ENCODE assay signal across 20 cellular contexts in the genomic region with DNA sequence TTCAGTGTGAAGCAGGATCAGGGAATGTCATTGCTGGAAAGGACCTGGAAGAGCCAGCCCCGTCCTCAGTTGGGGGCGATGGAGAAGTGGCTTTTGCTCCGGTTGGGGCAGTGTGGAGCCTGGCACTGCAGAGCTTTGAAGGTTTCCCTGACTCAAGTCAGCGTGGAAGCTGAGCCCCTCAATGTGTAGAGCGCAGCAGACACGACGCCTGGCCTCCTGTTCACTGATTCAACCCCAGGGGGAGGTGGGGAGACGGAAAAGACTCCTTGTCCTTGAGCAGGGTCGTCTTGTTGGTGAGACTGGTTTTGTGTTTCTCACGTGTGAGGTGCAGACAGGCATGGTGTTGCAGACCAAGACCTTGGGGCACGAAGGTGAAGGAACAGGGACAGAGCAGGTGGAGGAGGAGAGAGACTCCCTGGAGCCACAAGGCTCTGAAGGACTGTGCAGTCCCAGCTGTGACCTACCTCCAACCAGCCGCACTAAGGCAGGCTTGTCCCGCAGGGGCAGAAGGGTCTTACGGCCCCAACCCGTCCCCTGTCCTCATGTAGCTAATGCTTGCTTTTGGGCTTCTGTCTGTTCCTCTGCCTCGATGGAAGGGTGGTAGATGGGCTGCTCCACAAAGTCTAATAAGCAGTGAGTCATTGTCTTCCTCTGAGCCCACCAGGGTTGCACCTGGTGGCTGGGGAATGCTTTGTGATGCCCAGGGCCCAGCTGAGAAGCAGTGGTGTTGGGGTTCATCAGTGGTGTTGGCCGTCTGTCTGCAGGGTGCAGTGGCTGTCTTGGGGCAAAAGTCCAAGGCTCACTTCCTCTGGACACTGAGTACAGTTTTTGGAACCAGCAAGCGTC. TPM values are rescaled to one million over a fixed set of nuclear protein-coding genes. Genes with fewer than 3 reads are reported as not detected.
DNase-seq lines count a peak whose midpoint lies in the region; ATAC-seq, FAIRE-seq and TF ChIP-seq lines count a peak whose summit lies in the region.
"Had no signal": no experiment of that assay in that cellular context is flagged by ENCODE, and none has a peak within 500 bp of the region (broad histone marks: within the 10 kb centered on the region; RNA-seq: fewer than 3 reads in every experiment).

No MANE protein-coding gene starts in this region.

- H3K79me2 ChIP-seq in HepG2 (ENCODE audit: insufficient read depth, low read length): peaks cover under 1% of the 10 kb centered on the region

- H3K36me3 ChIP-seq in HepG2 (replicated peaks in 1 of 2; ENCODE audit: control insufficient read depth in 1 of 2, insufficient read depth in 2 of 2, low read length in 2 of 2): peaks cover 0 to 7% of the 10 kb centered on the region in 2 experiments; a peak in 3 of 5 replicates
- peaks cover 6% of the 10 kb centered on the region for H3K36me3 ChIP-seq in upper lobe of right lung
- H3K36me3 ChIP-seq: suprapubic skin had no signal

- peaks cover 51% of the 10 kb centered on the region for H3K4me1 Mint-ChIP-seq in activated T-helper 17 cell treated with anti-CD3 and anti-CD28 coated beads, Interleukin-2, amount 50 U/mL, for 72 hours
- peaks cover 34% of the 10 kb centered on the region for H3K4me1 Mint-ChIP-seq in activated CD8-positive, alpha-beta memory T cell treated with anti-CD3 and anti-CD28 coated beads, Interleukin-2, amount 10 ng/mL, durations not matched to agents 7 days and 5 days

- 0 out of 6 replicates have a peak overlapping the region, but pooled peaks of 1 of the 3 experiments have one; percentile 0 for H3K4me3 ChIP-seq in HepG2 (replicated peaks in 1 of 3; ENCODE audit: insufficient read depth in 1 of 3, low read depth in 2 of 3, low read length in 3 of 3)
- no peak overlapping the region for H3K4me3 ChIP-seq in upper lobe of right lung
- H3K4me3 ChIP-seq: HAP-1, suprapubic skin had no signal

- no peak overlapping the region for H2AFZ ChIP-seq in HepG2 (ENCODE audit: low read length)

- H3K27me3 Mint-ChIP-seq in activated T-helper 17 cell treated with anti-CD3 and anti-CD28 coated beads, Interleukin-2, amount 50 U/mL, for 72 hours: no peaks in the 10 kb centered on the region
- H3K27me3 Mint-ChIP-seq in activated CD8-positive, alpha-beta memory T cell treated with anti-CD3 and anti-CD28 coated beads, Interleukin-2, amount 10 ng/mL, durations not matched to agents 7 days and 5 days: no peaks in the 10 kb centered on the region

- no peak for TF ChIP-seq RAD21 in HepG2 (CRISPR knock-in tag; IDR thresholded peaks at IDR 0.05)

- peak overlapping the region; percentile 63 for H3K4me2 ChIP-seq in HepG2 (ENCODE audit: low read depth, low read length)

- DNase-seq in cardiac septum (ENCODE audit: low spot score): peak; percentile 65
- DNase-seq in left ventricle myocardium superior: no peak
- DNase-seq in HepG2 (ENCODE audit: low spot score): no peak
- DNase-seq in upper lobe of right lung: peak; percentile 37
- DNase-seq in activated CD8-positive, alpha-beta memory T cell treated with anti-CD3 and anti-CD28 coated beads, Interleukin-2, amount 10 ng/mL, durations not matched to agents 7 days and 5 days: no peak
- no peak for DNase-seq in activated CD8-positive, alpha-beta memory T cell treated with anti-CD3 and anti-CD28 coated beads for 24 hours
- no peak for DNase-seq in G401 (ENCODE audit: low spot score)
- DNase-seq: activated gamma-delta T cell treated with Interleukin-2 at 50 U/mL for 16 hours; brain microvascular endothelial cell; DMS 273 treated with DMSO at 0.1 percent for 48 hours; kidney glomerular epithelial cell; NCI-H1930; NCI-H510A treated with DMSO at 0.1 percent for 48 hours; nucleus accumbens; stimulated activated CD4-positive, alpha-beta T cell treated with anti-CD3 and anti-CD28 coated beads, Interleukin-2, amount 100 ng/mL, for 48 hours had no signal

- H3K36me3 Mint-ChIP-seq in activated T-helper 17 cell treated with anti-CD3 and anti-CD28 coated beads, Interleukin-2, amount 50 U/mL, for 72 hours (ENCODE audit: low read depth): peaks cover 37% of the 10 kb centered on the region
- H3K36me3 Mint-ChIP-seq in activated CD8-positive, alpha-beta memory T cell treated with anti-CD3 and anti-CD28 coated beads, Interleukin-2, amount 10 ng/mL, durations not matched to agents 7 days and 5 days: peaks cover 5% of the 10 kb centered on the region

- TF ChIP-seq EP300 in HepG2 (IDR thresholded peaks at IDR 0.05; ENCODE audit: low read depth in 2 of 2, low read length in 2 of 2) (no peak), HepG2 (CRISPR knock-in tag; IDR thresholded peaks at IDR 0.05; ENCODE audit: borderline replicate concordance) (no peak)

- POLR2A ChIA-PET in HepG2 (lab: Yijun Ruan, JAX): interaction anchor here (1.2 kb wide), 1 partner anchor 12 kb away, joined by 3 read pairs; no protein-coding TSS in a partner anchor

- peak overlapping the region; percentile 53 for H3K4me3 Mint-ChIP-seq in activated T-helper 17 cell treated with anti-CD3 and anti-CD28 coated beads, Interleukin-2, amount 50 U/mL, for 72 hours
- H3K4me3 Mint-ChIP-seq in activated CD8-positive, alpha-beta memory T cell treated with anti-CD3 and anti-CD28 coated beads, Interleukin-2, amount 10 ng/mL, durations not matched to agents 7 days and 5 days: no peak overlapping the region

- no TSS peak for BruUV-seq in HepG2 (replicated peaks; lab: Mats Ljungman, UMichigan)

- in situ Hi-C loops in HepG2 (cut with HindIII; ENCODE audit: extremely low pct_ligation_motif_present, low pct_unique_long_range_greater_than_20kb): no loop called here
- in situ Hi-C loops in G401 (cut with HindIII; ENCODE audit: low sequenced_read_pairs): no loop called here

- no peak overlapping the region for H3K9ac ChIP-seq in HepG2 (ENCODE audit: insufficient read depth, low read depth, low read length)

- no peaks in the 10 kb centered on the region for H3K9me3 Mint-ChIP-seq in activated T-helper 17 cell treated with anti-CD3 and anti-CD28 coated beads, Interleukin-2, amount 50 U/mL, for 72 hours
- no peaks in the 10 kb centered on the region for H3K9me3 Mint-ChIP-seq in activated CD8-positive, alpha-beta memory T cell treated with anti-CD3 and anti-CD28 coated beads, Interleukin-2, amount 10 ng/mL, durations not matched to agents 7 days and 5 days (ENCODE audit: low read depth)

- H3K27ac Mint-ChIP-seq in activated T-helper 17 cell treated with anti-CD3 and anti-CD28 coated beads, Interleukin-2, amount 50 U/mL, for 72 hours: peak overlapping the region; percentile 82
- no peak overlapping the region for H3K27ac Mint-ChIP-seq in activated CD8-positive, alpha-beta memory T cell treated with anti-CD3 and anti-CD28 coated beads, Interleukin-2, amount 10 ng/mL, durations not matched to agents 7 days and 5 days

- H3K27me3 ChIP-seq in HepG2 (ENCODE audit: control insufficient read depth in 1 of 2, insufficient read depth in 2 of 2, low read length in 2 of 2) (no peaks in the 10 kb centered on the region), upper lobe of right lung (no peaks in the 10 kb centered on the region)
- H3K27me3 ChIP-seq: brain microvascular endothelial cell, suprapubic skin had no signal

- intact Hi-C loops in cardiac septum (cut with DNase I): no loop called here
- intact Hi-C loops in left ventricle myocardium superior (cut with micrococcal nuclease): no loop called here
- intact Hi-C loops in HepG2 (cut with micrococcal nuclease; ENCODE audit: unreplicated experiment): no loop called here
- intact Hi-C loops in upper lobe of right lung (cut with DNase I): no loop called here

- peak overlapping the region; percentile 15 for H3K27ac ChIP-seq in HepG2 (ENCODE audit: extremely low read length, insufficient read depth, low read length)
- peak overlapping the region; percentile 17 for H3K27ac ChIP-seq in upper lobe of right lung
- H3K27ac ChIP-seq: brain microvascular endothelial cell, suprapubic skin had no signal

- H3K4me1 ChIP-seq in HepG2 (ENCODE audit: insufficient read depth, low read length) (peaks cover 51% of the 10 kb centered on the region), upper lobe of right lung (peaks cover 41% of the 10 kb centered on the region)

- H3K9me3 ChIP-seq in HepG2 (ENCODE audit: low read length) (no peaks in the 10 kb centered on the region), upper lobe of right lung (no peaks in the 10 kb centered on the region)
- H3K9me3 ChIP-seq: HAP-1, suprapubic skin had no signal

- FAIRE-seq in HepG2 (lab: Jason Lieb, UNC): no peak

- 82% methylated on average over 13 of the region's 18 CpGs for WGBS in HepG2 (ENCODE audit: low lambda C conversion rate)

- CTCF ChIA-PET in HepG2 (lab: Yijun Ruan, JAX; ENCODE audit: low intra/inter-chr PET ratio, low total read pairs): no interaction called here
- CTCF ChIA-PET in activated CD8-positive, alpha-beta memory T cell treated with anti-CD3 and anti-CD28 coated beads, Interleukin-2, amount 10 ng/mL, durations not matched to agents 7 days and 5 days (lab: Charles Lee): interaction anchor here (1.6 kb wide), 1 partner anchor 110 kb away, joined by 3 read pairs; no protein-coding TSS in a partner anchor

- TF ChIP-seq POLR2A in HepG2 (IDR thresholded peaks at IDR 0.05; ENCODE audit: insufficient read depth in 1 of 2, low read depth in 2 of 2, low read length in 2 of 2): no peak

- TF ChIP-seq CTCF in HepG2 (CRISPR knock-in tag; IDR thresholded peaks at IDR 0.05): no peak
- TF ChIP-seq CTCF in upper lobe of right lung (IDR thresholded peaks at IDR 0.05): no peak

- no peak for ATAC-seq in left ventricle myocardium superior
- ATAC-seq in activated T-helper 17 cell treated with anti-CD3 and anti-CD28 coated beads, Interleukin-2, amount 50 U/mL, for 72 hours (replicated peaks): no peak
- ATAC-seq in HepG2: peak; percentile 41
- ATAC-seq in upper lobe of right lung: no peak
- no peak for ATAC-seq in activated CD8-positive, alpha-beta memory T cell treated with anti-CD3 and anti-CD28 coated beads, Interleukin-2, amount 10 ng/mL, durations not matched to agents 7 days and 5 days
- ATAC-seq: Panc1, sciatic nerve had no signal

- H4K20me1 ChIP-seq in HepG2 (ENCODE audit: insufficient read depth, low read length): no peaks in the 10 kb centered on the region

RNA-seq across cellular contexts. Expression of gene MPRIP, which starts 47.8 kb away (rescaled TPM):
- total RNA-seq in cardiac septum: 554 TPM
- 335 TPM for total RNA-seq in left ventricle myocardium superior
- total RNA-seq in activated T-helper 17 cell treated with anti-CD3 and anti-CD28 coated beads, Interleukin-2, amount 50 U/mL, for 72 hours: 100 to 1,000 TPM; 204 to 207 TPM
- total RNA-seq in HepG2 (2016; rRNA removed; fragmentation: Illumina TruSeq; extraction: Trizol): 43.6 and 50.2 TPM in 2 replicates
- 15.5 and 22.4 TPM in 2 replicates for total RNA-seq in HepG2 (2016; cell fraction: cytosol; rRNA removed; fragmentation: Illumina TruSeq; extraction: Trizol; ENCODE audit: low read depth)
- total RNA-seq in HepG2 (2016; cell fraction: insoluble cytoplasmic fraction; rRNA removed; fragmentation: Illumina TruSeq; extraction: Trizol): 35.4 and 49.2 TPM in 2 replicates
- 44.2 and 45.8 TPM in 2 replicates for total RNA-seq in HepG2 (2016; cell fraction: membrane; rRNA removed; fragmentation: Illumina TruSeq; extraction: Trizol)
- total RNA-seq in HepG2 (2016; cell fraction: nucleus; rRNA removed; fragmentation: Illumina TruSeq; extraction: Trizol): 44.0 and 52.2 TPM in 2 replicates
- polyA plus RNA-seq in HepG2 (2011; rRNA removed): 42.9 and 52.4 TPM in 2 replicates
- 27.7 and 33.6 TPM in 2 replicates for polyA plus RNA-seq in HepG2 (2011; cell fraction: cytosol; rRNA removed)
- polyA plus RNA-seq in HepG2 (2011; cell fraction: nucleus; rRNA removed): 64.4 and 73.7 TPM in 2 replicates
- 45.3 and 47.7 TPM in 2 replicates for polyA plus RNA-seq in HepG2 (2012)
- 21.2 and 23.7 TPM in 2 replicates for polyA plus RNA-seq in HepG2 (2016; cell fraction: cytosol; fragmentation: Illumina TruSeq; extraction: Trizol; ENCODE audit: low read depth)
- polyA plus RNA-seq in HepG2 (2016; cell fraction: insoluble cytoplasmic fraction; fragmentation: Illumina TruSeq; extraction: Trizol; ENCODE audit: low read depth): 54.0 and 64.3 TPM in 2 replicates
- 40.8 and 46.7 TPM in 2 replicates for polyA plus RNA-seq in HepG2 (2016; cell fraction: membrane; fragmentation: Illumina TruSeq; extraction: Trizol; ENCODE audit: low read depth)
- polyA plus RNA-seq in HepG2 (2016; cell fraction: nucleus; fragmentation: Illumina TruSeq; extraction: Trizol; ENCODE audit: insufficient read depth, low read depth): 98.9 and 100 TPM in 2 replicates
- polyA minus RNA-seq in HepG2 (2011; rRNA and poly(A)+ RNA removed; ENCODE audit: low replicate concordance): 85.4 and 275 TPM in 2 replicates
- polyA minus RNA-seq in HepG2 (2011; cell fraction: cytosol; rRNA and poly(A)+ RNA removed): 31.4 and 37.0 TPM in 2 replicates
- 58.5 and 70.9 TPM in 2 replicates for polyA minus RNA-seq in HepG2 (2011; cell fraction: nucleus; rRNA and poly(A)+ RNA removed)
- total RNA-seq in upper lobe of right lung: 333 TPM
- 100 to 1,000 TPM; 206 to 209 TPM for total RNA-seq in activated CD8-positive, alpha-beta memory T cell treated with anti-CD3 and anti-CD28 coated beads, Interleukin-2, amount 10 ng/mL, durations not matched to agents 7 days and 5 days
- 59.5 and 97.1 TPM in 2 replicates for total RNA-seq in G401 (2014; rRNA removed; shearing (Covaris generic))

Comparison
In these comparisons a context has a peak if more than half of its experiments do, and no peak if none do; other contexts are left out.
1. DNase-seq: peak in cardiac septum (single experiment) and upper lobe of right lung (single experiment); none in left ventricle myocardium superior (single experiment), HepG2 (single experiment), activated CD8-positive, alpha-beta memory T cell treated with anti-CD3 and anti-CD28 coated beads, Interleukin-2, amount 10 ng/mL, durations not matched to agents 7 days and 5 days (single experiment), activated CD8-positive, alpha-beta memory T cell treated with anti-CD3 and anti-CD28 coated beads for 24 hours (single experiment) and G401 (single experiment).